Comparison of ENCODE assay signal across 8 cellular contexts in the genomic region with DNA sequence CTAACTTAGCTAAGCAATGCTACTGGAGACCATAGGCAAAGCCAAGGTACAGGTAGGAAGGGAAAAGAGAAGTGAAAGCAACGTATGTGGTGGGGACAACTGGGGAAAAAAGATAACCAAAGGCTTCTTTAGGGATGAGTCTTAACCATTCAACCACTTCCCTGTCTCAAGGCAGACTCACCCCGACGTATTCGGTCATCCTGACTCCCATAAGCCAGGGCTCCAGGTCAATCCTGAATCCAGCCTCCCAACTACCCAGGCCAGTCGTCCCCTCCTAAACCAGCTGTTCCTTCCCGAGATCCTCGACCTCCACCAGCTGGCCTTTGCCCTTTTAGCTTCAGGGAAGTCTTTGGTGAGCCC. TPM values are rescaled to one million over a fixed set of nuclear protein-coding genes. Genes with fewer than 3 reads are reported as not detected.
DNase-seq lines count a peak whose midpoint lies in the region; ATAC-seq and TF ChIP-seq lines count a peak whose summit lies in the region.

No MANE protein-coding gene starts in this region.

- intact Hi-C loops in activated B cell treated with CpG ODN at 0.5 μM for 24 hours (cut with micrococcal nuclease) (loop anchor here (1.0 kb wide), 7 partner anchors 21 to 548 kb away; partner anchors contain the start of genes ARHGAP1, CSTPP1, PSMC3 and SLC39A13), left cardiac atrium (cut with DNase I) (no loop called here)

- H3K4me1 ChIP-seq in skeletal muscle satellite cell (ENCODE audit: control insufficient read depth, insufficient read depth, low read length) = peaks cover 14% of the 10 kb centered on the region

- H3K36me3 ChIP-seq in skeletal muscle satellite cell (ENCODE audit: insufficient read depth, low read length) = peaks cover 23% of the 10 kb centered on the region

- no peaks in the 10 kb centered on the region for H3K27me3 Mint-ChIP-seq in activated naive CD4-positive, alpha-beta T cell treated with anti-CD3 and anti-CD28 coated beads, Interleukin-2, amount 10 ng/mL, durations not matched to agents 7 days and 5 days
- no peaks in the 10 kb centered on the region for H3K27me3 Mint-ChIP-seq in activated B cell treated with CpG ODN at 0.5 μM for 24 hours

- CTCF ChIA-PET in activated naive CD4-positive, alpha-beta T cell treated with anti-CD3 and anti-CD28 coated beads, Interleukin-2, amount 10 ng/mL, durations not matched to agents 7 days and 5 days (lab: Charles Lee) = interaction anchor here (0.9 to 6.0 kb wide), 13 partner anchors 10 to 70 kb away, joined by 3 to 39 read pairs (median 6); partner anchors contain the start of genes DDB2 and NR1H3
- CTCF ChIA-PET in activated B cell treated with CpG ODN at 0.5 μM for 24 hours (lab: Charles Lee) = interaction anchor here (0.7 to 2.8 kb wide), 8 partner anchors 11 to 547 kb away, joined by 3 to 9 read pairs (median 4); partner anchors contain the start of genes ARFGAP2, DDB2 and ZNF408

- H3K27me3 ChIP-seq in skeletal muscle satellite cell (ENCODE audit: control insufficient read depth, insufficient read depth, low read length) = no peaks in the 10 kb centered on the region

- DNase-seq in activated naive CD4-positive, alpha-beta T cell treated with anti-CD3 and anti-CD28 coated beads, Interleukin-2, amount 10 ng/mL, durations not matched to agents 7 days and 5 days = no peak
- no peak for DNase-seq in activated naive CD4-positive, alpha-beta T cell (lab: John Stamatoyannopoulos, UW)
- DNase-seq in activated B cell treated with CpG ODN at 0.5 μM for 24 hours = no peak
- no peak for DNase-seq in left cardiac atrium
- DNase-seq in NCI-H748 (lab: John Stamatoyannopoulos, UW; ENCODE audit: unreplicated experiment) = no peak
- DNase-seq in stimulated activated naive CD4-positive, alpha-beta T cell (lab: John Stamatoyannopoulos, UW) = no peak

- TF ChIP-seq CTCF in activated B cell treated with CpG ODN at 0.5 μM for 24 hours (IDR thresholded peaks at IDR 0.05) = no peak

- POLR2A ChIA-PET in activated B cell treated with CpG ODN at 0.5 μM for 24 hours (lab: Charles Lee) = interaction anchor here (0.6 to 2.7 kb wide), 25 partner anchors 9 to 467 kb away, joined by 3 to 77 read pairs (median 4); partner anchors contain the start of genes AGBL2, ARFGAP2, CELF1 and CSTPP1

- H3K27ac Mint-ChIP-seq in activated naive CD4-positive, alpha-beta T cell treated with anti-CD3 and anti-CD28 coated beads, Interleukin-2, amount 10 ng/mL, durations not matched to agents 7 days and 5 days = peak overlapping the region; percentile 97
- H3K27ac Mint-ChIP-seq in activated B cell treated with CpG ODN at 0.5 μM for 24 hours = peak overlapping the region; percentile 98

- H3K9ac ChIP-seq in skeletal muscle satellite cell (ENCODE audit: low read depth, low read length) = peak overlapping the region; percentile 89

- H3K4me3 ChIP-seq in skeletal muscle satellite cell (ENCODE audit: low read length) = peak overlapping the region; percentile 91

- peak overlapping the region; percentile 84 for H3K4me2 ChIP-seq in skeletal muscle satellite cell (ENCODE audit: low read length)

- H3K4me1 Mint-ChIP-seq in activated naive CD4-positive, alpha-beta T cell treated with anti-CD3 and anti-CD28 coated beads, Interleukin-2, amount 10 ng/mL, durations not matched to agents 7 days and 5 days = peaks cover 32% of the 10 kb centered on the region
- H3K4me1 Mint-ChIP-seq in activated B cell treated with CpG ODN at 0.5 μM for 24 hours = peaks cover 21% of the 10 kb centered on the region

- H3K9me3 ChIP-seq in skeletal muscle satellite cell (replicated peaks; ENCODE audit: low read length) = no peaks in the 10 kb centered on the region

- H3K4me3 Mint-ChIP-seq in activated naive CD4-positive, alpha-beta T cell treated with anti-CD3 and anti-CD28 coated beads, Interleukin-2, amount 10 ng/mL, durations not matched to agents 7 days and 5 days = peak overlapping the region; percentile 99
- H3K4me3 Mint-ChIP-seq in activated B cell treated with CpG ODN at 0.5 μM for 24 hours = peak overlapping the region; percentile 98

- ATAC-seq in HG03108 (IDR thresholded peaks at IDR 0.05; ENCODE audit: unreplicated experiment) (peak; percentile 23), activated B cell treated with CpG ODN at 0.5 μM for 24 hours (ENCODE audit: low read depth) (peak; percentile 6), left cardiac atrium (peak; percentile 8 to 43)

- H3K9me3 Mint-ChIP-seq in activated naive CD4-positive, alpha-beta T cell treated with anti-CD3 and anti-CD28 coated beads, Interleukin-2, amount 10 ng/mL, durations not matched to agents 7 days and 5 days = no peaks in the 10 kb centered on the region
- no peaks in the 10 kb centered on the region for H3K9me3 Mint-ChIP-seq in activated B cell treated with CpG ODN at 0.5 μM for 24 hours

- peaks cover 33% of the 10 kb centered on the region for H3K36me3 Mint-ChIP-seq in activated naive CD4-positive, alpha-beta T cell treated with anti-CD3 and anti-CD28 coated beads, Interleukin-2, amount 10 ng/mL, durations not matched to agents 7 days and 5 days
- H3K36me3 Mint-ChIP-seq in activated B cell treated with CpG ODN at 0.5 μM for 24 hours (ENCODE audit: low read depth) = peaks cover 40% of the 10 kb centered on the region

RNA-seq across cellular contexts. Expression of gene ACP2, which starts 0.3 kb away (rescaled TPM):
- total RNA-seq in activated B cell treated with CpG ODN at 0.5 μM for 24 hours (18.7 and 22.5 TPM in 2 replicates), left cardiac atrium (10 to 100 TPM; 25.1 to 26.2 TPM)
- total RNA-seq in skeletal muscle satellite cell (2012; rRNA removed) = 26.6 and 28.4 TPM in 2 replicates

RNA-seq across cellular contexts. Expression of gene NR1H3, which starts 9.5 kb away (rescaled TPM):
- total RNA-seq in activated B cell treated with CpG ODN at 0.5 μM for 24 hours (3.9 and 4.9 TPM in 2 replicates), left cardiac atrium (10 to 100 TPM; 18.2 to 44.9 TPM)
- total RNA-seq in skeletal muscle satellite cell (2012; rRNA removed) = 22.3 and 58.6 TPM in 2 replicates

RNA-seq across cellular contexts. Expression of gene MADD, which starts 21.6 kb away (rescaled TPM):
- total RNA-seq in activated B cell treated with CpG ODN at 0.5 μM for 24 hours (60.9 and 86.9 TPM in 2 replicates), left cardiac atrium (10 to 100 TPM; 29.5 to 37.0 TPM)
- 8.1 and 13.1 TPM in 2 replicates for total RNA-seq in skeletal muscle satellite cell (2012; rRNA removed)

RNA-seq across cellular contexts. Expression of gene DDB2, which starts 33.5 kb away (rescaled TPM):
- total RNA-seq in activated B cell treated with CpG ODN at 0.5 μM for 24 hours (95.1 and 98.0 TPM in 2 replicates), left cardiac atrium (10 to 100 TPM; 10.4 to 10.8 TPM)
- total RNA-seq in skeletal muscle satellite cell (2012; rRNA removed) = 14.4 and 19.3 TPM in 2 replicates
